In genomic region chr10:74081192-74081803, GRCh38 we compare ENCODE assay signal across 8 cellular contexts.
DNase-seq lines count a peak whose midpoint lies in the region; ATAC-seq lines count a peak whose summit lies in the region.

No MANE protein-coding gene starts in this region.

- DNase-seq in AML-193 (lab: John Stamatoyannopoulos, UW) (peak; percentile 70), GM19238 (ENCODE audit: insufficient read length, low spot score) (peak; percentile 19), NCI-H774 (lab: John Stamatoyannopoulos, UW) (peak; percentile 8), germinal center (ENCODE audit: low spot score) (peak; percentile 74), pons (ENCODE audit: low spot score) (peak; percentile 56), posterior vena cava (ENCODE audit: low spot score) (no peak)
- DNase-seq in activated T-cell treated with anti-CD3 and anti-CD28 coated beads, Interleukin-2, amount 50 U/mL, for 48 hours = peak; percentile 51 to 54

- intact Hi-C loops in posterior vena cava (cut with DNase I) = no loop called here

- no peak for ATAC-seq in GM18907 (IDR thresholded peaks at IDR 0.05; ENCODE audit: unreplicated experiment)
